ENCODE assay signal across 8 cellular contexts in the genomic region with DNA sequence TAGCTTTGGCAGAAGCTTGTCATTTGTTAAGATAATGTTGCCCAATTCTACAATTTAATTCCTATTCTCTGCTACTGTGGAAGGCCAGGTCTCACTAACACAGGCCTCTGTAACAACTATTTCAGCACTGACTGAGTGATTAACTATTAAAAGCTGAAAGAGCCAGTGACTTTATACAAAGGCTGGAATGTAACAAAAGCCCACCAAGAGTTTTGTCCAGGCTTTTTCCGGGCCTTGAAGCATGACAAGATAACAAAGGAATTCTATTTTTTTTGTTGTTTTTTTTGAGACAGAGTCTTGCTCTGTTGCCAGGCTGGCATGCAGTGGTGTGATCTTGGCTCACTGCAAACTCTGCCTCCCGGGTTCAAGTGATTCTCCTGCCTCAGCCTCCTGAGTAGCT.
DNase-seq lines count a peak whose midpoint lies in the region; FAIRE-seq and TF ChIP-seq lines count a peak whose summit lies in the region.
"Not testable (repeated sequence)": the region's sequence is repeated elsewhere in the genome, so short reads cannot be mapped to it uniquely, and the experiment has no call there.

No MANE protein-coding gene starts in this region.

- not testable (repeated sequence) for H3K9ac ChIP-seq in astrocyte (ENCODE audit: low read length); endodermal cell (ENCODE audit: extremely low read depth, low read length, poor library complexity, severe bottlenecking); trophoblast cell (ENCODE audit: low read length)

- H4K12ac ChIP-seq in trophoblast cell (ENCODE audit: low read depth, low read length) = not testable (repeated sequence)

- H3K4me3 ChIP-seq in SJSA1; astrocyte (ENCODE audit: insufficient read depth, low read depth, low read length); endodermal cell (ENCODE audit: low read length); kidney epithelial cell (ENCODE audit: low read depth, low read length); mesodermal cell (ENCODE audit: extremely low read depth, insufficient read depth, low read length, poor library complexity, severe bottlenecking); trophoblast cell (ENCODE audit: low read depth, low read length): not testable (repeated sequence)

- not testable (repeated sequence) for H3K27me3 ChIP-seq in SJSA1 (replicated peaks); astrocyte (ENCODE audit: insufficient read depth, low read length); endodermal cell (ENCODE audit: control insufficient read depth, insufficient read depth, low read length, poor library complexity, severe bottlenecking); kidney epithelial cell (ENCODE audit: control insufficient read depth, insufficient read depth, low read length); trophoblast cell (ENCODE audit: insufficient read depth, low read length)

- H3K4me1 ChIP-seq in SJSA1 (replicated peaks) = peaks cover 12% of the 10 kb centered on the region
- H3K4me1 ChIP-seq in astrocyte (ENCODE audit: insufficient read depth, low read length); endodermal cell (ENCODE audit: control insufficient read depth, insufficient read depth, low read length); mesodermal cell (ENCODE audit: control insufficient read depth, insufficient read depth, low read length, poor library complexity, severe bottlenecking); trophoblast cell (ENCODE audit: control insufficient read depth in 1 of 2, insufficient read depth in 2 of 2, low read length in 2 of 2): not testable (repeated sequence)

- not testable (repeated sequence) for H3K14ac ChIP-seq in trophoblast cell (ENCODE audit: low read length)

- H2AK5ac ChIP-seq in trophoblast cell (ENCODE audit: low read length) = not testable (repeated sequence)

- not testable (repeated sequence) for H2BK12ac ChIP-seq in trophoblast cell (ENCODE audit: low read length)

- H3K27me3 Mint-ChIP-seq in astrocyte (ENCODE audit: low read depth, unreplicated experiment); endodermal cell (ENCODE audit: insufficient read depth): not testable (repeated sequence)

- H3K4me2 ChIP-seq in astrocyte (ENCODE audit: low read length); trophoblast cell (ENCODE audit: low read length): not testable (repeated sequence)

- H3K23ac ChIP-seq in trophoblast cell (ENCODE audit: low read length) = not testable (repeated sequence)

- FAIRE-seq in astrocyte (lab: Jason Lieb, UNC) = not testable (repeated sequence)

- H4K20me1 ChIP-seq in astrocyte (ENCODE audit: insufficient read depth, low read length) = not testable (repeated sequence)

- H3K4me3 Mint-ChIP-seq in astrocyte (ENCODE audit: unreplicated experiment); endodermal cell: not testable (repeated sequence)

- H2BK5ac ChIP-seq in trophoblast cell (ENCODE audit: low read depth, low read length, poor library complexity) = not testable (repeated sequence)

- not testable (repeated sequence) for H3K9me3 ChIP-seq in SJSA1 (replicated peaks); astrocyte (ENCODE audit: insufficient read depth, low read depth, low read length); endodermal cell (ENCODE audit: control insufficient read depth, low read length); mesodermal cell (ENCODE audit: control insufficient read depth, low read length); trophoblast cell (ENCODE audit: insufficient read depth, low read depth, low read length)

- not testable (repeated sequence) for H3K36me3 ChIP-seq in SJSA1; astrocyte (ENCODE audit: insufficient read depth, low read length); endodermal cell (ENCODE audit: control insufficient read depth, insufficient read depth, low read length); kidney epithelial cell (ENCODE audit: control insufficient read depth, insufficient read depth, low read length); mesodermal cell (ENCODE audit: control insufficient read depth, insufficient read depth, low read length); trophoblast cell (ENCODE audit: control insufficient read depth in 1 of 2, insufficient read depth in 2 of 2, low read length in 2 of 2)

- H4K8ac ChIP-seq in trophoblast cell (ENCODE audit: low read depth, low read length) = not testable (repeated sequence)

- TF ChIP-seq CTCF in astrocyte (IDR thresholded peaks at IDR 0.05; ENCODE audit: insufficient read depth, low read depth, low read length); endodermal cell (conservative IDR thresholded peaks at IDR 0.05); kidney epithelial cell (IDR thresholded peaks at IDR 0.05; ENCODE audit: insufficient read depth, low read length, poor library complexity, severe bottlenecking): not testable (repeated sequence)

- H3K36me3 Mint-ChIP-seq in astrocyte (ENCODE audit: low read depth, unreplicated experiment); endodermal cell (ENCODE audit: low read depth): not testable (repeated sequence)

- peak; percentile 75 for DNase-seq in EH (ENCODE audit: low read depth)
- DNase-seq in HT1080 (ENCODE audit: low read depth) = peak; percentile 5
- DNase-seq in SJSA1 (ENCODE audit: low read depth in 1 of 2, low spot score in 2 of 2) = peak in 1 of 2 experiments; percentile 38
- not testable (repeated sequence) for DNase-seq in astrocyte (ENCODE audit: low read depth); endodermal cell; trophoblast cell
- peak; percentile 28 for DNase-seq in kidney epithelial cell (ENCODE audit: low read depth)

- H3K18ac ChIP-seq in trophoblast cell (ENCODE audit: low read length) = not testable (repeated sequence)

- H3K4ac ChIP-seq in trophoblast cell (ENCODE audit: low read depth, low read length) = not testable (repeated sequence)

- H3K27ac Mint-ChIP-seq in astrocyte (ENCODE audit: unreplicated experiment) = peak overlapping the region; percentile 13
- H3K27ac Mint-ChIP-seq in endodermal cell = not testable (repeated sequence)

- H3K79me2 ChIP-seq in astrocyte (ENCODE audit: insufficient read depth, low read length); trophoblast cell (ENCODE audit: control insufficient read depth, insufficient read depth, low read length, poor library complexity): not testable (repeated sequence)

- not testable (repeated sequence) for H2BK120ac ChIP-seq in trophoblast cell (ENCODE audit: insufficient read depth, low read length, poor library complexity)

- H3K27ac ChIP-seq in SJSA1 (peak overlapping the region; percentile 47), endodermal cell (ENCODE audit: low read depth, low read length) (peak overlapping the region; percentile 88), mesodermal cell (ENCODE audit: low read depth, low read length, severe bottlenecking) (peak overlapping the region; percentile 78), trophoblast cell (ENCODE audit: low read depth, low read length) (peak overlapping the region; percentile 67)
- not testable (repeated sequence) for H3K27ac ChIP-seq in astrocyte (ENCODE audit: low read depth, low read length)

- H3K9me3 Mint-ChIP-seq in astrocyte (ENCODE audit: unreplicated experiment); endodermal cell: not testable (repeated sequence)

- 87% methylated on average over 2 of the region's 2 CpGs; no CpG with 5 or more reads in 1 of the 2 experiments for WGBS in endodermal cell (ENCODE audit: insufficient coverage in 1 of 2, insufficient read length in 1 of 2), 2 experiments
- WGBS in mesodermal cell (ENCODE audit: insufficient coverage in 2 of 2), 2 experiments = 50 to 69% methylated on average over 1 to 2 of the region's 2 CpGs
- WGBS in trophoblast cell (ENCODE audit: extremely low coverage, insufficient coverage, insufficient read length) = no CpG with 5 or more reads among the region's 2 CpGs

- H3K79me1 ChIP-seq in trophoblast cell (ENCODE audit: low read length) = not testable (repeated sequence)

- H4K91ac ChIP-seq in trophoblast cell (ENCODE audit: low read depth, low read length) = not testable (repeated sequence)

- not testable (repeated sequence) for H2AFZ ChIP-seq in astrocyte (ENCODE audit: low read depth, low read length); trophoblast cell (ENCODE audit: insufficient read depth, low read length, poor library complexity)

- H3K4me1 Mint-ChIP-seq in astrocyte (ENCODE audit: low read depth, unreplicated experiment); endodermal cell: not testable (repeated sequence)
